Comparison of ENCODE assay signal across 8 cellular contexts in genomic region chr7:156640949-156641485, GRCh38. TPM values are rescaled to one million over a fixed set of nuclear protein-coding genes. Genes with fewer than 3 reads are reported as not detected.
DNase-seq lines count a peak whose midpoint lies in the region; ATAC-seq and TF ChIP-seq lines count a peak whose summit lies in the region.

No MANE protein-coding gene starts in this region.

- ATAC-seq in GM21360 (IDR thresholded peaks at IDR 0.05; ENCODE audit: unreplicated experiment), result peak; percentile 47

- H3K4me1 Mint-ChIP-seq in T-helper 1 cell treated with Interleukin-12 subunit alpha and Interleukin-12 subunit beta and Interleukin-4 antibody, amounts not matched to agents 30 μg/mL and 1 μg/mL, for 36 hours (ENCODE audit: low read depth), result peaks cover 34% of the 10 kb centered on the region
- peaks cover 30% of the 10 kb centered on the region for H3K4me1 Mint-ChIP-seq in chondrocyte (ENCODE audit: low read depth)

- peak; percentile 83 for DNase-seq in Daoy (ENCODE audit: low read depth)
- DNase-seq in HL-60 (ENCODE audit: low read depth in 1 of 2, low spot score in 1 of 2), result peak in 1 of 2 experiments; percentile 33
- no peak for DNase-seq in chondrocyte (ENCODE audit: low spot score)
- peak; percentile 35 to 38 for DNase-seq in lung microvascular endothelial cell (ENCODE audit: low read depth in 2 of 2)
- DNase-seq in stimulated activated CD8-positive, alpha-beta memory T cell treated with anti-CD3 and anti-CD28 coated beads, Interleukin-7, amount 100 ng/mL, for 4 hours (ENCODE audit: low read depth in 2 of 2), result peak; percentile 10 to 28
- no peak for DNase-seq in NCI-H1694 (lab: John Stamatoyannopoulos, UW)

- no peaks in the 10 kb centered on the region for H3K27me3 ChIP-seq in HL-60 (ENCODE audit: insufficient read depth, poor library complexity, severe bottlenecking)

- H3K9me3 Mint-ChIP-seq in T-helper 1 cell treated with Interleukin-12 subunit alpha and Interleukin-12 subunit beta and Interleukin-4 antibody, amounts not matched to agents 30 μg/mL and 1 μg/mL, for 36 hours, result peaks cover 8% of the 10 kb centered on the region
- peaks cover 10% of the 10 kb centered on the region for H3K9me3 Mint-ChIP-seq in chondrocyte (ENCODE audit: low read depth)

- H3K4me3 ChIP-seq in HL-60 (replicated peaks; ENCODE audit: insufficient read depth, low read length), result peak overlapping the region; percentile 89

- H3K27ac Mint-ChIP-seq in T-helper 1 cell treated with Interleukin-12 subunit alpha and Interleukin-12 subunit beta and Interleukin-4 antibody, amounts not matched to agents 30 μg/mL and 1 μg/mL, for 36 hours, result peak overlapping the region; percentile 100
- H3K27ac Mint-ChIP-seq in chondrocyte (ENCODE audit: unreplicated experiment), result peak overlapping the region; percentile 75

- H3K36me3 Mint-ChIP-seq in T-helper 1 cell treated with Interleukin-12 subunit alpha and Interleukin-12 subunit beta and Interleukin-4 antibody, amounts not matched to agents 30 μg/mL and 1 μg/mL, for 36 hours (ENCODE audit: low read depth), result peaks cover 15% of the 10 kb centered on the region
- peaks cover 2% of the 10 kb centered on the region for H3K36me3 Mint-ChIP-seq in chondrocyte (ENCODE audit: low read depth)

- peak overlapping the region; percentile 94 for H3K4me3 Mint-ChIP-seq in T-helper 1 cell treated with Interleukin-12 subunit alpha and Interleukin-12 subunit beta and Interleukin-4 antibody, amounts not matched to agents 30 μg/mL and 1 μg/mL, for 36 hours
- peak overlapping the region; percentile 84 for H3K4me3 Mint-ChIP-seq in chondrocyte (ENCODE audit: unreplicated experiment)

- no peak for TF ChIP-seq CTCF in HL-60 (IDR thresholded peaks at IDR 0.05; ENCODE audit: insufficient read depth, low read length)
- no peak for TF ChIP-seq CTCF in chondrocyte (IDR thresholded peaks at IDR 0.05)

- peak overlapping the region; percentile 80 for H3K27ac ChIP-seq in HL-60 (replicated peaks)

- peaks cover 8% of the 10 kb centered on the region for H3K27me3 Mint-ChIP-seq in T-helper 1 cell treated with Interleukin-12 subunit alpha and Interleukin-12 subunit beta and Interleukin-4 antibody, amounts not matched to agents 30 μg/mL and 1 μg/mL, for 36 hours (ENCODE audit: low read depth)
- H3K27me3 Mint-ChIP-seq in chondrocyte (ENCODE audit: low read depth), result no peaks in the 10 kb centered on the region

RNA-seq across cellular contexts. Expression of gene RNF32, which starts 0.4 kb away (rescaled TPM):
- 1.6 and 3.2 TPM in 2 replicates for total RNA-seq in Daoy (2014; rRNA removed; shearing (Covaris generic))
- total RNA-seq in chondrocyte (0.52 to 1.9 TPM (median 1.2 TPM) in 3 replicates), lung microvascular endothelial cell (0.20 and 0.44 TPM in 2 replicates)

Comparison
In these comparisons a context has a peak if more than half of its experiments do, and no peak if none do; other contexts are left out.
1. DNase-seq: peak in Daoy (single experiment), lung microvascular endothelial cell (2 of 2) and stimulated activated CD8-positive, alpha-beta memory T cell treated with anti-CD3 and anti-CD28 coated beads, Interleukin-7, amount 100 ng/mL, for 4 hours (2 of 2); none in chondrocyte (single experiment) and NCI-H1694 (single experiment).